8 cellular contexts compared by ENCODE assay signal in genomic region chr4:118278473-118279274, GRCh38.
A peak's percentile ranks its signal among the peaks of the same experiment; 100 is the strongest.
DNase-seq lines count a peak whose midpoint lies in the region; ATAC-seq and TF ChIP-seq lines count a peak whose summit lies in the region.

No MANE protein-coding gene starts in this region.

- H3K27ac Mint-ChIP-seq in activated naive CD8-positive, alpha-beta T cell treated with anti-CD3 and anti-CD28 coated beads for 36 hours, result peak overlapping the region; percentile 98
- H3K27ac Mint-ChIP-seq in osteocyte (ENCODE audit: unreplicated experiment), result peak overlapping the region; percentile 96

- DNase-seq in NCI-H1105 (lab: John Stamatoyannopoulos, UW) (peak; percentile 85), SKM-1 (lab: John Stamatoyannopoulos, UW; ENCODE audit: unreplicated experiment) (peak; percentile 96), head of caudate nucleus (peak; percentile 83 to 98 (median 94)), osteocyte (ENCODE audit: extremely low spot score, unreplicated experiment) (peak; percentile 98), thyroid gland (peak; percentile 99)
- peak; percentile 97 for DNase-seq in activated naive CD8-positive, alpha-beta T cell treated with anti-CD3 and anti-CD28 coated beads for 36 hours

- H3K4me1 ChIP-seq in thyroid gland, result peaks cover 24 to 31% of the 10 kb centered on the region in 2 donors

- H3K36me3 Mint-ChIP-seq in activated naive CD8-positive, alpha-beta T cell treated with anti-CD3 and anti-CD28 coated beads for 36 hours, result peaks cover 41% of the 10 kb centered on the region
- H3K36me3 Mint-ChIP-seq in osteocyte (ENCODE audit: unreplicated experiment), result peaks cover 12% of the 10 kb centered on the region

- no peak for TF ChIP-seq CTCF in osteocyte (IDR thresholded peaks at IDR 0.05)
- no peak for TF ChIP-seq CTCF in thyroid gland (IDR thresholded peaks at IDR 0.05)

- H3K27me3 Mint-ChIP-seq in activated naive CD8-positive, alpha-beta T cell treated with anti-CD3 and anti-CD28 coated beads for 36 hours, result peaks cover 5% of the 10 kb centered on the region
- H3K27me3 Mint-ChIP-seq in osteocyte (ENCODE audit: unreplicated experiment), result no peaks in the 10 kb centered on the region

- ATAC-seq in HG02642 (IDR thresholded peaks at IDR 0.05; ENCODE audit: poor library complexity, unreplicated experiment), result peak; percentile 90

- TF ChIP-seq POLR2A in GM10847 (IDR thresholded peaks at IDR 0.05; ENCODE audit: extremely low read depth, insufficient read length), result peak; percentile 85
- peak; percentile 51 to 96 for TF ChIP-seq POLR2A in thyroid gland (IDR thresholded peaks at IDR 0.05)

- peak overlapping the region; percentile 46 to 94 (median 64) for H3K4me3 ChIP-seq in thyroid gland (replicated peaks in 1 of 3)

- no peaks in the 10 kb centered on the region for H3K9me3 Mint-ChIP-seq in activated naive CD8-positive, alpha-beta T cell treated with anti-CD3 and anti-CD28 coated beads for 36 hours
- no peaks in the 10 kb centered on the region for H3K9me3 Mint-ChIP-seq in osteocyte (ENCODE audit: unreplicated experiment)

- no peaks in the 10 kb centered on the region for H3K27me3 ChIP-seq in thyroid gland

- H3K27ac ChIP-seq in thyroid gland, result peak overlapping the region; percentile 89 to 95 (median 94)

- 1% methylated on average over 44 to 54 of the region's 56 CpGs for whole genome bisulfite sequencing in thyroid gland, 2 donors

- H3K9me3 ChIP-seq in thyroid gland, result no peaks in the 10 kb centered on the region

- peak overlapping the region; percentile 97 for H3K4me3 Mint-ChIP-seq in activated naive CD8-positive, alpha-beta T cell treated with anti-CD3 and anti-CD28 coated beads for 36 hours
- H3K4me3 Mint-ChIP-seq in osteocyte (ENCODE audit: unreplicated experiment), result peak overlapping the region; percentile 89

- peaks cover 33% of the 10 kb centered on the region for H3K4me1 Mint-ChIP-seq in activated naive CD8-positive, alpha-beta T cell treated with anti-CD3 and anti-CD28 coated beads for 36 hours
- peaks cover 40% of the 10 kb centered on the region for H3K4me1 Mint-ChIP-seq in osteocyte (ENCODE audit: unreplicated experiment)

- intact Hi-C loops in head of caudate nucleus (cut with DNase I) (no loop called here), thyroid gland (cut with DNase I) (loop anchor here (5.0 kb wide), 1 partner anchor 404 kb away; no protein-coding TSS in a partner anchor)

- no peaks in the 10 kb centered on the region for H3K36me3 ChIP-seq in thyroid gland

Comparison
In these comparisons a context has a peak if more than half of its experiments do, and no peak if none do; other contexts are left out.
1. Peak in every context shown above with its lines: DNase-seq, ATAC-seq, H3K4me3 ChIP-seq and H3K27ac ChIP-seq.